Comparison of ENCODE assay signal across 9 cellular contexts in genomic region chr6:36627801-36628246, GRCh38. TPM values are rescaled to one million over a fixed set of nuclear protein-coding genes. Genes with fewer than 3 reads are reported as not detected.
DNase-seq lines count a peak whose midpoint lies in the region; ATAC-seq, FAIRE-seq and TF ChIP-seq lines count a peak whose summit lies in the region.
"Had no signal": no experiment of that assay in that cellular context is flagged by ENCODE, and none has a peak within 500 bp of the region (broad histone marks: within the 10 kb centered on the region; RNA-seq: fewer than 3 reads in every experiment).

No MANE protein-coding gene starts in this region.

- no peak for ATAC-seq in stimulated activated effector memory CD8-positive, alpha-beta T cell treated with anti-CD3 and anti-CD28 coated beads, Interleukin-12 subunit alpha, Interleukin-12 subunit beta, amount 100 ng/mL, for 72 hours
- ATAC-seq in GM18907 (IDR thresholded peaks at IDR 0.05; ENCODE audit: unreplicated experiment), result no peak
- no peak for ATAC-seq in HG03039 (IDR thresholded peaks at IDR 0.05; ENCODE audit: unreplicated experiment)

- H3K4me1 ChIP-seq in astrocyte (ENCODE audit: insufficient read depth, low read length) (peaks cover 8% of the 10 kb centered on the region), hepatocyte (ENCODE audit: insufficient read depth) (peaks cover 15% of the 10 kb centered on the region)

- H4K20me1 ChIP-seq in astrocyte (ENCODE audit: insufficient read depth, low read length), result peaks cover 9% of the 10 kb centered on the region
- H4K20me1 ChIP-seq in hepatocyte (ENCODE audit: insufficient read depth, poor library complexity, severe bottlenecking), result no peaks in the 10 kb centered on the region

- DNase-seq in HT1080 (ENCODE audit: low read depth), result peak; percentile 54
- DNase-seq in astrocyte (ENCODE audit: low read depth), result peak; percentile 63
- DNase-seq in hepatocyte (ENCODE audit: low spot score), result peak; percentile 66
- no peak for DNase-seq in stimulated activated effector memory CD8-positive, alpha-beta T cell treated with anti-CD3 and anti-CD28 coated beads, Interleukin-12 subunit alpha, Interleukin-12 subunit beta, amount 100 ng/mL, for 72 hours (ENCODE audit: low spot score in 2 of 2)
- DNase-seq in cerebellum (ENCODE audit: low spot score), result no peak
- DNase-seq in Ammon's horn (ENCODE audit: low spot score), result no peak
- DNase-seq: NCI-H524 had no signal

- H3K79me2 ChIP-seq in astrocyte (ENCODE audit: insufficient read depth, low read length) (no peaks in the 10 kb centered on the region), hepatocyte (no peaks in the 10 kb centered on the region)

- H3K36me3 ChIP-seq in astrocyte (ENCODE audit: insufficient read depth, low read length) (no peaks in the 10 kb centered on the region), hepatocyte (replicated peaks; ENCODE audit: insufficient read depth, low read depth) (no peaks in the 10 kb centered on the region)

- no peaks in the 10 kb centered on the region for H3K9me3 Mint-ChIP-seq in astrocyte (ENCODE audit: unreplicated experiment)
- no peaks in the 10 kb centered on the region for H3K9me3 Mint-ChIP-seq in stimulated activated effector memory CD8-positive, alpha-beta T cell treated with anti-CD3 and anti-CD28 coated beads, Interleukin-12 subunit alpha, Interleukin-12 subunit beta, amount 100 ng/mL, for 72 hours

- WGBS in hepatocyte (ENCODE audit: low lambda C conversion rate, missing lambda C conversion rate), result 56% methylated on average over 4 of the region's 4 CpGs

- H3K4me1 Mint-ChIP-seq in astrocyte (ENCODE audit: low read depth, unreplicated experiment), result peaks cover 16% of the 10 kb centered on the region
- H3K4me1 Mint-ChIP-seq in stimulated activated effector memory CD8-positive, alpha-beta T cell treated with anti-CD3 and anti-CD28 coated beads, Interleukin-12 subunit alpha, Interleukin-12 subunit beta, amount 100 ng/mL, for 72 hours, result peaks cover 19% of the 10 kb centered on the region

- no peak overlapping the region for H3K4me3 ChIP-seq in astrocyte (ENCODE audit: insufficient read depth, low read depth, low read length)
- H3K4me3 ChIP-seq in hepatocyte, result no peak overlapping the region

- H3K9me2 ChIP-seq in hepatocyte (replicated peaks; ENCODE audit: insufficient read depth), result no peaks in the 10 kb centered on the region

- no peaks in the 10 kb centered on the region for H3K36me3 Mint-ChIP-seq in astrocyte (ENCODE audit: low read depth, unreplicated experiment)
- H3K36me3 Mint-ChIP-seq in stimulated activated effector memory CD8-positive, alpha-beta T cell treated with anti-CD3 and anti-CD28 coated beads, Interleukin-12 subunit alpha, Interleukin-12 subunit beta, amount 100 ng/mL, for 72 hours, result no peaks in the 10 kb centered on the region

- H2AFZ ChIP-seq in astrocyte (ENCODE audit: low read depth, low read length), result no peak overlapping the region
- H2AFZ ChIP-seq in hepatocyte, result no peak overlapping the region

- FAIRE-seq in astrocyte (lab: Jason Lieb, UNC), result no peak

- H3K9ac ChIP-seq in astrocyte (ENCODE audit: low read length), result no peak overlapping the region

- H3K27me3 Mint-ChIP-seq in astrocyte (ENCODE audit: low read depth, unreplicated experiment), result peaks cover 17% of the 10 kb centered on the region

- H3K27ac ChIP-seq in astrocyte (ENCODE audit: low read depth, low read length) (no peak overlapping the region), hepatocyte (no peak overlapping the region)

- no peaks in the 10 kb centered on the region for H3K27me3 ChIP-seq in astrocyte (ENCODE audit: insufficient read depth, low read length)
- no peaks in the 10 kb centered on the region for H3K27me3 ChIP-seq in hepatocyte

- H3K27ac Mint-ChIP-seq in astrocyte (ENCODE audit: unreplicated experiment), result no peak overlapping the region
- peak overlapping the region; percentile 73 for H3K27ac Mint-ChIP-seq in stimulated activated effector memory CD8-positive, alpha-beta T cell treated with anti-CD3 and anti-CD28 coated beads, Interleukin-12 subunit alpha, Interleukin-12 subunit beta, amount 100 ng/mL, for 72 hours

- TF ChIP-seq CTCF in astrocyte (IDR thresholded peaks at IDR 0.05; ENCODE audit: insufficient read depth, low read depth, low read length), result no peak
- TF ChIP-seq CTCF in hepatocyte (IDR thresholded peaks at IDR 0.05; ENCODE audit: poor library complexity), result no peak

- no peak overlapping the region for H3K4me2 ChIP-seq in astrocyte (ENCODE audit: low read length)
- no peak overlapping the region for H3K4me2 ChIP-seq in hepatocyte

- H3K9me3 ChIP-seq in astrocyte (ENCODE audit: insufficient read depth, low read depth, low read length) (no peaks in the 10 kb centered on the region), hepatocyte (ENCODE audit: low read depth) (no peaks in the 10 kb centered on the region)

- no peak overlapping the region for H3K4me3 Mint-ChIP-seq in astrocyte (ENCODE audit: unreplicated experiment)
- no peak overlapping the region for H3K4me3 Mint-ChIP-seq in stimulated activated effector memory CD8-positive, alpha-beta T cell treated with anti-CD3 and anti-CD28 coated beads, Interleukin-12 subunit alpha, Interleukin-12 subunit beta, amount 100 ng/mL, for 72 hours

RNA-seq across cellular contexts. Expression of gene SRSF3, which starts 33.7 kb away (rescaled TPM):
- 335 and 412 TPM in 2 replicates for total RNA-seq in HT1080 (2014; rRNA removed; shearing (Covaris generic))
- 180 and 394 TPM in 2 replicates for polyA plus RNA-seq in HT1080 (2015; cell fraction: cytosol; rRNA removed)
- 402 and 481 TPM in 2 replicates for polyA plus RNA-seq in HT1080 (2015; cell fraction: nucleus; rRNA removed)
- total RNA-seq in astrocyte (237 and 260 TPM in 2 replicates), hepatocyte (115 and 135 TPM in 2 replicates), cerebellum (169 TPM)
- 190 and 192 TPM in 2 replicates for polyA plus RNA-seq in hepatocyte

RNA-seq across cellular contexts. Expression of gene CDKN1A, which starts 50.7 kb away (rescaled TPM):
- 151 and 200 TPM in 2 replicates for total RNA-seq in HT1080 (2014; rRNA removed; shearing (Covaris generic))
- polyA plus RNA-seq in HT1080 (2015; cell fraction: cytosol; rRNA removed), result 375 and 395 TPM in 2 replicates
- 241 and 252 TPM in 2 replicates for polyA plus RNA-seq in HT1080 (2015; cell fraction: nucleus; rRNA removed)
- total RNA-seq in astrocyte (932 and 1,014 TPM in 2 replicates), hepatocyte (246 TPM in 2 replicates), cerebellum (2.2 TPM)
- polyA plus RNA-seq in hepatocyte, result 318 and 344 TPM in 2 replicates

Comparison
In these comparisons a context has a peak if more than half of its experiments do, and no peak if none do; other contexts are left out.
1. DNase-seq: peak in HT1080 (single experiment), astrocyte (single experiment) and hepatocyte (single experiment); none in stimulated activated effector memory CD8-positive, alpha-beta T cell treated with anti-CD3 and anti-CD28 coated beads, Interleukin-12 subunit alpha, Interleukin-12 subunit beta, amount 100 ng/mL, for 72 hours (0 of 2), cerebellum (single experiment) and Ammon's horn (single experiment).
2. RNA of gene CDKN1A, which starts 50.7 kb away (total RNA-seq): 932 to 1,014 TPM in astrocyte, 246 TPM in hepatocyte and 151 to 200 TPM in HT1080; 2.2 TPM in cerebellum (single experiment); every median in the first group is over 10 times any median in the second.